In genomic region chr10:125411724-125412123, GRCh38 we compare ENCODE assay signal across 13 cellular contexts.
A peak's percentile ranks its signal among the peaks of the same experiment; 100 is the strongest.
DNase-seq lines count a peak whose midpoint lies in the region; ATAC-seq and TF ChIP-seq lines count a peak whose summit lies in the region.
"Had no signal": no experiment of that assay in that cellular context is flagged by ENCODE, and none has a peak within 500 bp of the region (broad histone marks: within the 10 kb centered on the region; RNA-seq: fewer than 3 reads in every experiment).

No MANE protein-coding gene starts in this region.

- no peaks in the 10 kb centered on the region for H3K9me3 ChIP-seq in RWPE2 (ENCODE audit: severe bottlenecking)

- no peaks in the 10 kb centered on the region for H3K4me1 ChIP-seq in RWPE2 (ENCODE audit: insufficient read depth, poor library complexity, severe bottlenecking)

- ATAC-seq in RWPE2 (ENCODE audit: low read depth) (peak; percentile 66; the same call in 2 of the 3 replicates), HG03342 (IDR thresholded peaks at IDR 0.05; ENCODE audit: unreplicated experiment) (no peak), HG03139 (IDR thresholded peaks at IDR 0.05; ENCODE audit: unreplicated experiment) (no peak)

- H3K36me3 ChIP-seq in RWPE2 (ENCODE audit: low read depth) = no peaks in the 10 kb centered on the region

- H3K27ac ChIP-seq in RWPE2 (ENCODE audit: poor library complexity, severe bottlenecking) = no peak overlapping the region
- H3K27ac ChIP-seq: 22Rv1, skin epidermis had no signal

- DNase-seq in DMS53 (lab: John Stamatoyannopoulos, UW) (peak; percentile 14), DMS53 treated with DMSO at 0.1 percent for 48 hours (lab: John Stamatoyannopoulos, UW; ENCODE audit: unreplicated experiment) (no peak), RWPE2 (ENCODE audit: low spot score) (no peak), fibroblast of peridontal ligament (ENCODE audit: extremely low read depth) (peak; percentile 90), COLO668 (lab: John Stamatoyannopoulos, UW; ENCODE audit: unreplicated experiment) (no peak), germinal center (ENCODE audit: low spot score) (no peak)
- DNase-seq: activated CD4-positive, alpha-beta T cell treated with anti-CD3 and anti-CD28 coated beads for 1 hour; caudate nucleus; KG1 had no signal

- TF ChIP-seq CTCF in RWPE2 (IDR thresholded peaks at IDR 0.05; ENCODE audit: poor library complexity, severe bottlenecking) = no peak

- no peaks in the 10 kb centered on the region for H3K27me3 ChIP-seq in RWPE2 (ENCODE audit: insufficient read depth, poor library complexity, severe bottlenecking)

- H3K4me3 ChIP-seq in RWPE2 (ENCODE audit: severe bottlenecking) = no peak overlapping the region
- H3K4me3 ChIP-seq: skin epidermis had no signal

Comparison
In these comparisons a context has a peak if more than half of its experiments do, and no peak if none do; other contexts are left out.
1. DNase-seq: peak in DMS53 (single experiment) and fibroblast of peridontal ligament (single experiment); none in DMS53 treated with DMSO at 0.1 percent for 48 hours (single experiment), RWPE2 (single experiment), COLO668 (single experiment) and germinal center (single experiment).